Comparison of ENCODE assay signal across 1 cellular context in genomic region chr15:93458567-93458966, GRCh38.
TF ChIP-seq lines count a peak whose summit lies in the region.

No MANE protein-coding gene starts in this region.

TF ChIP-seq in H1, 55 proteins besides CTCF, POLR2A, EP300 and RAD21 (continued from another document):
- TF ChIP-seq SIN3A (conservative IDR thresholded peaks at IDR 0.05 in 1 of 2, IDR thresholded peaks at IDR 0.05 in 1 of 2; ENCODE audit: low read depth in 1 of 2, low read length in 2 of 2) = no peak
- TF ChIP-seq, protein P1, sequence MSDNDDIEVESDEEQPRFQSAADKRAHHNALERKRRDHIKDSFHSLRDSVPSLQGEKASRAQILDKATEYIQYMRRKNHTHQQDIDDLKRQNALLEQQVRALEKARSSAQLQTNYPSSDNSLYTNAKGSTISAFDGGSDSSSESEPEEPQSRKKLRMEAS (IDR thresholded peaks at IDR 0.05) = no peak
- no peak for TF ChIP-seq KDM1A (IDR thresholded peaks at IDR 0.05; ENCODE audit: borderline replicate concordance, low read length)
- TF ChIP-seq USF2 (IDR thresholded peaks at IDR 0.05; ENCODE audit: low read length) = no peak
- no peak for TF ChIP-seq EGR1 (IDR thresholded peaks at IDR 0.05; ENCODE audit: borderline replicate concordance, low read depth, low read length)
- TF ChIP-seq, protein P2, sequence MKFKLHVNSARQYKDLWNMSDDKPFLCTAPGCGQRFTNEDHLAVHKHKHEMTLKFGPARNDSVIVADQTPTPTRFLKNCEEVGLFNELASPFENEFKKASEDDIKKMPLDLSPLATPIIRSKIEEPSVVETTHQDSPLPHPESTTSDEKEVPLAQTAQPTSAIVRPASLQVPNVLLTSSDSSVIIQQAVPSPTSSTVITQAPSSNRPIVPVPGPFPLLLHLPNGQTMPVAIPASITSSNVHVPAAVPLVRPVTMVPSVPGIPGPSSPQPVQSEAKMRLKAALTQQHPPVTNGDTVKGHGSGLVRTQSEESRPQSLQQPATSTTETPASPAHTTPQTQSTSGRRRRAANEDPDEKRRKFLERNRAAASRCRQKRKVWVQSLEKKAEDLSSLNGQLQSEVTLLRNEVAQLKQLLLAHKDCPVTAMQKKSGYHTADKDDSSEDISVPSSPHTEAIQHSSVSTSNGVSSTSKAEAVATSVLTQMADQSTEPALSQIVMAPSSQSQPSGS (IDR thresholded peaks at IDR 0.05; ENCODE audit: low read length) = no peak
- TF ChIP-seq, protein P3, sequence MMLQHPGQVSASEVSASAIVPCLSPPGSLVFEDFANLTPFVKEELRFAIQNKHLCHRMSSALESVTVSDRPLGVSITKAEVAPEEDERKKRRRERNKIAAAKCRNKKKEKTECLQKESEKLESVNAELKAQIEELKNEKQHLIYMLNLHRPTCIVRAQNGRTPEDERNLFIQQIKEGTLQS (IDR thresholded peaks at IDR 0.05; ENCODE audit: insufficient read depth, low read depth, low read length) = no peak
- TF ChIP-seq, protein P4, sequence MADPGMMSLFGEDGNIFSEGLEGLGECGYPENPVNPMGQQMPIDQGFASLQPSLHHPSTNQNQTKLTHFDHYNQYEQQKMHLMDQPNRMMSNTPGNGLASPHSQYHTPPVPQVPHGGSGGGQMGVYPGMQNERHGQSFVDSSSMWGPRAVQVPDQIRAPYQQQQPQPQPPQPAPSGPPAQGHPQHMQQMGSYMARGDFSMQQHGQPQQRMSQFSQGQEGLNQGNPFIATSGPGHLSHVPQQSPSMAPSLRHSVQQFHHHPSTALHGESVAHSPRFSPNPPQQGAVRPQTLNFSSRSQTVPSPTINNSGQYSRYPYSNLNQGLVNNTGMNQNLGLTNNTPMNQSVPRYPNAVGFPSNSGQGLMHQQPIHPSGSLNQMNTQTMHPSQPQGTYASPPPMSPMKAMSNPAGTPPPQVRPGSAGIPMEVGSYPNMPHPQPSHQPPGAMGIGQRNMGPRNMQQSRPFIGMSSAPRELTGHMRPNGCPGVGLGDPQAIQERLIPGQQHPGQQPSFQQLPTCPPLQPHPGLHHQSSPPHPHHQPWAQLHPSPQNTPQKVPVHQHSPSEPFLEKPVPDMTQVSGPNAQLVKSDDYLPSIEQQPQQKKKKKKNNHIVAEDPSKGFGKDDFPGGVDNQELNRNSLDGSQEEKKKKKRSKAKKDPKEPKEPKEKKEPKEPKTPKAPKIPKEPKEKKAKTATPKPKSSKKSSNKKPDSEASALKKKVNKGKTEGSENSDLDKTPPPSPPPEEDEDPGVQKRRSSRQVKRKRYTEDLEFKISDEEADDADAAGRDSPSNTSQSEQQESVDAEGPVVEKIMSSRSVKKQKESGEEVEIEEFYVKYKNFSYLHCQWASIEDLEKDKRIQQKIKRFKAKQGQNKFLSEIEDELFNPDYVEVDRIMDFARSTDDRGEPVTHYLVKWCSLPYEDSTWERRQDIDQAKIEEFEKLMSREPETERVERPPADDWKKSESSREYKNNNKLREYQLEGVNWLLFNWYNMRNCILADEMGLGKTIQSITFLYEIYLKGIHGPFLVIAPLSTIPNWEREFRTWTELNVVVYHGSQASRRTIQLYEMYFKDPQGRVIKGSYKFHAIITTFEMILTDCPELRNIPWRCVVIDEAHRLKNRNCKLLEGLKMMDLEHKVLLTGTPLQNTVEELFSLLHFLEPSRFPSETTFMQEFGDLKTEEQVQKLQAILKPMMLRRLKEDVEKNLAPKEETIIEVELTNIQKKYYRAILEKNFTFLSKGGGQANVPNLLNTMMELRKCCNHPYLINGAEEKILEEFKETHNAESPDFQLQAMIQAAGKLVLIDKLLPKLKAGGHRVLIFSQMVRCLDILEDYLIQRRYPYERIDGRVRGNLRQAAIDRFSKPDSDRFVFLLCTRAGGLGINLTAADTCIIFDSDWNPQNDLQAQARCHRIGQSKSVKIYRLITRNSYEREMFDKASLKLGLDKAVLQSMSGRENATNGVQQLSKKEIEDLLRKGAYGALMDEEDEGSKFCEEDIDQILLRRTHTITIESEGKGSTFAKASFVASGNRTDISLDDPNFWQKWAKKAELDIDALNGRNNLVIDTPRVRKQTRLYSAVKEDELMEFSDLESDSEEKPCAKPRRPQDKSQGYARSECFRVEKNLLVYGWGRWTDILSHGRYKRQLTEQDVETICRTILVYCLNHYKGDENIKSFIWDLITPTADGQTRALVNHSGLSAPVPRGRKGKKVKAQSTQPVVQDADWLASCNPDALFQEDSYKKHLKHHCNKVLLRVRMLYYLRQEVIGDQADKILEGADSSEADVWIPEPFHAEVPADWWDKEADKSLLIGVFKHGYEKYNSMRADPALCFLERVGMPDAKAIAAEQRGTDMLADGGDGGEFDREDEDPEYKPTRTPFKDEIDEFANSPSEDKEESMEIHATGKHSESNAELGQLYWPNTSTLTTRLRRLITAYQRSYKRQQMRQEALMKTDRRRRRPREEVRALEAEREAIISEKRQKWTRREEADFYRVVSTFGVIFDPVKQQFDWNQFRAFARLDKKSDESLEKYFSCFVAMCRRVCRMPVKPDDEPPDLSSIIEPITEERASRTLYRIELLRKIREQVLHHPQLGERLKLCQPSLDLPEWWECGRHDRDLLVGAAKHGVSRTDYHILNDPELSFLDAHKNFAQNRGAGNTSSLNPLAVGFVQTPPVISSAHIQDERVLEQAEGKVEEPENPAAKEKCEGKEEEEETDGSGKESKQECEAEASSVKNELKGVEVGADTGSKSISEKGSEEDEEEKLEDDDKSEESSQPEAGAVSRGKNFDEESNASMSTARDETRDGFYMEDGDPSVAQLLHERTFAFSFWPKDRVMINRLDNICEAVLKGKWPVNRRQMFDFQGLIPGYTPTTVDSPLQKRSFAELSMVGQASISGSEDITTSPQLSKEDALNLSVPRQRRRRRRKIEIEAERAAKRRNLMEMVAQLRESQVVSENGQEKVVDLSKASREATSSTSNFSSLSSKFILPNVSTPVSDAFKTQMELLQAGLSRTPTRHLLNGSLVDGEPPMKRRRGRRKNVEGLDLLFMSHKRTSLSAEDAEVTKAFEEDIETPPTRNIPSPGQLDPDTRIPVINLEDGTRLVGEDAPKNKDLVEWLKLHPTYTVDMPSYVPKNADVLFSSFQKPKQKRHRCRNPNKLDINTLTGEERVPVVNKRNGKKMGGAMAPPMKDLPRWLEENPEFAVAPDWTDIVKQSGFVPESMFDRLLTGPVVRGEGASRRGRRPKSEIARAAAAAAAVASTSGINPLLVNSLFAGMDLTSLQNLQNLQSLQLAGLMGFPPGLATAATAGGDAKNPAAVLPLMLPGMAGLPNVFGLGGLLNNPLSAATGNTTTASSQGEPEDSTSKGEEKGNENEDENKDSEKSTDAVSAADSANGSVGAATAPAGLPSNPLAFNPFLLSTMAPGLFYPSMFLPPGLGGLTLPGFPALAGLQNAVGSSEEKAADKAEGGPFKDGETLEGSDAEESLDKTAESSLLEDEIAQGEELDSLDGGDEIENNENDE (IDR thresholded peaks at IDR 0.05; ENCODE audit: insufficient replicate concordance, low read length) = no peak
- TF ChIP-seq TAF7 (optimal IDR thresholded peaks at IDR 0.05; ENCODE audit: borderline replicate concordance, low read depth, low read length) = no peak
- no peak for TF ChIP-seq BCL11A (IDR thresholded peaks at IDR 0.05; ENCODE audit: low read depth in 2 of 2, low read length in 2 of 2)
- TF ChIP-seq SUZ12 (IDR thresholded peaks at IDR 0.05; ENCODE audit: low read length) = no peak
- no peak for TF ChIP-seq CREB1 (IDR thresholded peaks at IDR 0.05)
- TF ChIP-seq NANOG (IDR thresholded peaks at IDR 0.05; ENCODE audit: insufficient read depth, low read depth, low read length, poor library complexity, severe bottlenecking) = no peak
- no peak for TF ChIP-seq YY1 (IDR thresholded peaks at IDR 0.05; ENCODE audit: low read depth, low read length)
- no peak for TF ChIP-seq E2F6 (IDR thresholded peaks at IDR 0.05)
